8 cellular contexts compared by ENCODE assay signal in the genomic region with DNA sequence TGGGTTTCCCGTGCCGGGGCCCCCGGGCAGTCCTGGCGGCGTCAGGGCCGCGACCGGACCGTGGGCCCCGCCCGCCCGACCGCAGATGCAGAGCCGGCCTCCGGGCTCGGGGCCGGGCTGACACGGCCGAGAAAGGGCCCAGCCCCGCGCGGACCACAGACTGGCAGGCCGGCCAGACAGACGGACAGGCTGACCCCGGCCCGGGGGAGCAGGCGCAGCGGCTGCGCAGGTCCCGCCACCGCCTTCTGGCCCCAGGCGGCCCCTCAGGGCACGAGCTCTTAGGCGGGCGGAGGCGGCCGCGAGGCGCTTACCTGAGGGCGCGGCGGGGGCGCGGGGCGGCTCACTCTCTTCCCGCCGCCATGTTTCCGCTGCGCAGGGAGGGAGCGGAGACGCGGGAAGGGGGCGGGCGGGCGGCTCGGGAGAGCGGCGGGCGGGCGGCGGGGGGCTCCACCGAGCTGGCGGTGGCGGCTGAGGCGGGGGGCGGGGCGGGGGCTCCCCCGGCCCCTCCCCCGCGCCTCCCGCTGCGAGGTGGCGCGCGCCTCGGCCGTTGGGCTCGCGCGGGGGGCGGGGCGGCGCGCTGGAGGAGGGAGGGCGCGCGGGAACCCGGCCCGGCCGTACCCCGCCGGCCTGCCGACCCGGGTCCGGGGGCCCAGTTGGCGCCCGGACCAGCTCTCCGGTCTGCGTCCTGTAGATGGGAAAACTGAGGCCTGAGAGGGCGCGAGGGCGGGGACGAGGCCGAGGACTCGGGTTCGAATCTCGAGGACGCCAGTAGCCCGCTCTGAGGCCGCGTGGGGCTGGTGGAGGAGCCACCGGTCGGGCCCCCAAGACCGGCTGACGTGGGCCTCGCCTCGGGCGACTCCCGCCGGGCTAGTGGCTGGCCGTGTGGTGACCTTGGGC. TPM values are rescaled to one million over a fixed set of nuclear protein-coding genes. Genes with fewer than 3 reads are reported as not detected.
A peak's percentile ranks its signal among the peaks of the same experiment; 100 is the strongest.
DNase-seq lines count a peak whose midpoint lies in the region; ATAC-seq and TF ChIP-seq lines count a peak whose summit lies in the region.

A gene (minus strand): TSS at position 559 of the 897 bp plus-strand sequence. CDS start 56,173 bp downstream, outside the sequence.

- H3K9me3 Mint-ChIP-seq in CD4-positive, alpha-beta T cell: no peaks in the 10 kb centered on the region

- no peaks in the 10 kb centered on the region for H3K9me3 ChIP-seq in CD4-positive, alpha-beta T cell (ENCODE audit: control insufficient read depth, low read length)
- H3K9me3 ChIP-seq in SJCRH30 (replicated peaks): no peaks in the 10 kb centered on the region

- H3K4me3 Mint-ChIP-seq in CD4-positive, alpha-beta T cell: peak within 1 kb of the TSS; percentile 92

- CTCF ChIA-PET in CD4-positive, alpha-beta T cell (lab: Charles Lee): no interaction called here

- H3K27me3 Mint-ChIP-seq in CD4-positive, alpha-beta T cell: no peaks in the 10 kb centered on the region

- peak; percentile 24 to 60 (median 42) for DNase-seq in CD4-positive, alpha-beta T cell
- DNase-seq in HT1080 (ENCODE audit: low read depth): peak; percentile 24
- peak; percentile 59 to 71 for DNase-seq in SJCRH30
- peak; percentile 65 for DNase-seq in activated naive CD4-positive, alpha-beta T cell treated with anti-CD3 and anti-CD28 coated beads, Interleukin-2, amount 50 U/mL, for 16 hours
- DNase-seq in cardiac septum (ENCODE audit: low spot score): no peak
- peak in 7 of 10 donors; percentile 3 to 86 (median 52) for DNase-seq in posterior cingulate gyrus

- H3K4me3 ChIP-seq in SJCRH30 (peak within 1 kb of the TSS; percentile 99), urinary bladder (ENCODE audit: low read depth, low read length) (peak within 1 kb of the TSS; percentile 97)

- 1% methylated on average over 120 of the region's 121 CpGs for WGBS in urinary bladder

- H3K4me1 ChIP-seq in SJCRH30 (peaks cover 37% of the 10 kb centered on the region), urinary bladder (ENCODE audit: insufficient read depth) (no peaks in the 10 kb centered on the region)

- POLR2A ChIA-PET in CD4-positive, alpha-beta T cell (lab: Charles Lee): interaction anchor here (0.9 to 1.3 kb wide), 3 partner anchors 12 to 379 kb away, joined by 3 read pairs; a partner anchor contains a TSS

- H3K27me3 ChIP-seq in CD4-positive, alpha-beta T cell (ENCODE audit: control insufficient read depth, insufficient read depth, low read length): no peaks in the 10 kb centered on the region
- no peaks in the 10 kb centered on the region for H3K27me3 ChIP-seq in SJCRH30

- H3K36me3 ChIP-seq in SJCRH30 (no peaks in the 10 kb centered on the region), urinary bladder (ENCODE audit: insufficient read depth) (no peaks in the 10 kb centered on the region)

- TF ChIP-seq CTCF in CD4-positive, alpha-beta T cell (IDR thresholded peaks at IDR 0.05): no peak

- peak within 1 kb of the TSS; percentile 57 for H3K27ac ChIP-seq in CD4-positive, alpha-beta T cell (ENCODE audit: low read depth, low read length)
- H3K27ac ChIP-seq in SJCRH30 (peak within 1 kb of the TSS; percentile 90), urinary bladder (ENCODE audit: low read depth) (peak within 1 kb of the TSS; percentile 99)

- peaks cover 4% of the 10 kb centered on the region for H3K36me3 Mint-ChIP-seq in CD4-positive, alpha-beta T cell (ENCODE audit: low read depth)

- H3K27ac Mint-ChIP-seq in CD4-positive, alpha-beta T cell: peak within 1 kb of the TSS; percentile 91

- intact Hi-C loops in CD4-positive, alpha-beta T cell (cut with DNase I, micrococcal nuclease): loop anchor here in 1 of 2 experiments (5.0 to 10.0 kb wide), 2 partner anchors 120 to 237 kb away; a partner anchor contains a TSS
- intact Hi-C loops in cardiac septum (cut with DNase I) (loop anchor here (5.0 kb wide), 2 partner anchors 85 to 140 kb away; no protein-coding TSS in a partner anchor), posterior cingulate gyrus (cut with DNase I) (no loop called here)

- peaks cover 14% of the 10 kb centered on the region for H3K4me1 Mint-ChIP-seq in CD4-positive, alpha-beta T cell (ENCODE audit: low read depth)

- ATAC-seq in CD4-positive, alpha-beta T cell (ENCODE audit: poor library complexity): peak; percentile 77
- peak; percentile 36 for ATAC-seq in GM19452 (IDR thresholded peaks at IDR 0.05; ENCODE audit: unreplicated experiment)

RNA-seq across cellular contexts. Expression of the gene that starts here (rescaled TPM):
- 10 to 100 TPM; 14.4 to 19.2 TPM for total RNA-seq in CD4-positive, alpha-beta T cell
- total RNA-seq in HT1080 (2014; rRNA removed; shearing (Covaris generic)): 31.8 and 39.2 TPM in 2 replicates
- 20.8 and 21.8 TPM in 2 replicates for polyA plus RNA-seq in HT1080 (2015; cell fraction: cytosol; rRNA removed)
- polyA plus RNA-seq in HT1080 (2015; cell fraction: nucleus; rRNA removed): 23.8 and 29.4 TPM in 2 replicates
- 43.1 and 51.0 TPM in 2 replicates for total RNA-seq in SJCRH30 (2014; rRNA removed; shearing (Covaris generic))
- total RNA-seq in cardiac septum (47.3 TPM), urinary bladder (46.8 TPM)
- 59.8 TPM for polyA plus RNA-seq in urinary bladder
